14 cellular contexts compared by ENCODE assay signal in the genomic region with DNA sequence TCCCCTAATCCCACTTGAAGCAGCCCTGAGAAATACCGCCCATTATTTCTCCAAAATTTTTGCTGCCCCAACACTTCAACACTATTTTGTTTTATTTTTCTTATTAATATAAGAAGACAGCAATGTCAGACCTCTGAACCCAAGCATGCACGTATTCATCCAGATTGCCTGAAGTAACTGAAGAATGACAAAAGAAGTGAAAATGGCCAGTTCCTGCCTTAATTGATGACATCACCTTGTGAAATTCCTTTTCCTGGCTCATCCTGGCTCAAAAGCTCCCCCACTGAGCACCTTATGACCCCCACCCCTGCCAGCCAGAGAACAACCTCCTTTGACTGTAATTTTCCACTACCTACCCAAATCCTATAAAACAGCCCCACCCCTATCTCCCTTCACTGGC. TPM values are rescaled to one million over a fixed set of nuclear protein-coding genes. Genes with fewer than 3 reads are reported as not detected.
A peak's percentile ranks its signal among the peaks of the same experiment; 100 is the strongest.
DNase-seq lines count a peak whose midpoint lies in the region; ATAC-seq, FAIRE-seq and TF ChIP-seq lines count a peak whose summit lies in the region.
"Not testable (repeated sequence)": the region's sequence is repeated elsewhere in the genome, so short reads cannot be mapped to it uniquely, and the experiment has no call there.
"Had no signal": no experiment of that assay in that cellular context is flagged by ENCODE, and none has a peak within 500 bp of the region (broad histone marks: within the 10 kb centered on the region; RNA-seq: fewer than 3 reads in every experiment).

No MANE protein-coding gene starts in this region.

- not testable (repeated sequence) for H3K23ac ChIP-seq in H1 (ENCODE audit: insufficient read length)

- peak overlapping the region; percentile 60; the same call in 1 of the 2 replicates for H3K27ac Mint-ChIP-seq in GM23338
- peak overlapping the region; percentile 36 for H3K27ac Mint-ChIP-seq in endothelial cell (ENCODE audit: unreplicated experiment)

- not testable (repeated sequence) for H4K91ac ChIP-seq in H1 (replicated peaks; ENCODE audit: insufficient read length, low read length)

- not testable (repeated sequence) for H3K56ac ChIP-seq in H1 (replicated peaks; ENCODE audit: insufficient read length, low read depth, low read length)

- POLR2A ChIA-PET in HEK293 (lab: Yijun Ruan, JAX); HepG2 (lab: Yijun Ruan, JAX): not testable (repeated sequence)
- POLR2A ChIA-PET in H1 (lab: Charles Lee; ENCODE audit: partially characterized antibody) = interaction anchor here (1.7 kb wide), 1 partner anchor 129 kb away, joined by 6 read pairs; no protein-coding TSS in a partner anchor

- not testable (repeated sequence) for H2BK20ac ChIP-seq in H1 (ENCODE audit: low read length)

- H3K4me3 Mint-ChIP-seq in GM23338; endothelial cell (ENCODE audit: unreplicated experiment): not testable (repeated sequence)

- not testable (repeated sequence) for TF ChIP-seq CTCF in GM23338 (conservative IDR thresholded peaks at IDR 0.05; ENCODE audit: low read depth in 2 of 2); HEK293 (tag by site-specific recombination; IDR thresholded peaks at IDR 0.05); H1 (IDR thresholded peaks at IDR 0.05; ENCODE audit: control extremely low read depth in 1 of 3, insufficient read depth in 1 of 3, low read depth in 1 of 3, low read length in 3 of 3); endothelial cell (IDR thresholded peaks at IDR 0.05; ENCODE audit: unreplicated experiment); HepG2 (CRISPR knock-in tag; IDR thresholded peaks at IDR 0.05)

- TF ChIP-seq POLR2A in H1 (IDR thresholded peaks at IDR 0.05; ENCODE audit: control extremely low read depth in 1 of 2, low read depth in 2 of 2, low read length in 2 of 2); HepG2 (IDR thresholded peaks at IDR 0.05; ENCODE audit: insufficient read depth in 1 of 2, low read depth in 2 of 2, low read length in 2 of 2): not testable (repeated sequence)

- TF ChIP-seq RAD21 in H1 (IDR thresholded peaks at IDR 0.05 in 1 of 2, conservative IDR thresholded peaks at IDR 0.05 in 1 of 2; ENCODE audit: low read depth in 2 of 2, low read length in 2 of 2); HepG2 (CRISPR knock-in tag; IDR thresholded peaks at IDR 0.05): not testable (repeated sequence)

- not testable (repeated sequence) for H3K18ac ChIP-seq in H1 (ENCODE audit: extremely low read depth, low read length)

- not testable (repeated sequence) for H3K4me3 ChIP-seq in GM23338; HEK293 (ENCODE audit: low read depth, low read length); HUES64 (ENCODE audit: low read length); H1 (ENCODE audit: extremely low read depth in 1 of 4, insufficient read depth in 2 of 4, low read depth in 3 of 4, low read length in 4 of 4); HepG2 (replicated peaks in 1 of 3; ENCODE audit: insufficient read depth in 1 of 3, low read depth in 2 of 3, low read length in 3 of 3)

- not testable (repeated sequence) for BruUV-seq in HepG2 (replicated peaks; lab: Mats Ljungman, UMichigan)

- TF ChIP-seq EP300 in H1 (IDR thresholded peaks at IDR 0.05; ENCODE audit: borderline replicate concordance in 1 of 2, low read depth in 2 of 2, low read length in 2 of 2); HepG2 (IDR thresholded peaks at IDR 0.05; ENCODE audit: low read depth in 2 of 2, low read length in 2 of 2); HepG2 (CRISPR knock-in tag; IDR thresholded peaks at IDR 0.05; ENCODE audit: borderline replicate concordance): not testable (repeated sequence)

- H3K14ac ChIP-seq in H1 (ENCODE audit: insufficient read length) = not testable (repeated sequence)

- H3K4ac ChIP-seq in H1 (replicated peaks; ENCODE audit: insufficient read length, low read depth, low read length) = not testable (repeated sequence)

- H2AK5ac ChIP-seq in H1 (ENCODE audit: low read depth, low read length) = not testable (repeated sequence)

- H3K4me2 ChIP-seq in GM23338; H1 (ENCODE audit: insufficient read depth in 1 of 2, low read depth in 2 of 2, low read length in 2 of 2); HepG2 (ENCODE audit: low read depth, low read length): not testable (repeated sequence)

- not testable (repeated sequence) for H3K4me1 Mint-ChIP-seq in GM23338; endothelial cell (ENCODE audit: unreplicated experiment)

- H3K79me1 ChIP-seq in H1 (ENCODE audit: low read depth, low read length) = not testable (repeated sequence)

- H3K4me1 ChIP-seq in GM23338 (ENCODE audit: insufficient read depth) (peaks cover 15% of the 10 kb centered on the region; the same call in 1 of the 2 replicates), HUES64 (ENCODE audit: insufficient read depth, low read length) (peaks cover 13% of the 10 kb centered on the region)
- not testable (repeated sequence) for H3K4me1 ChIP-seq in HEK293 (ENCODE audit: control insufficient read depth, insufficient read depth, low read length); H1 (replicated peaks in 1 of 4; ENCODE audit: control insufficient read depth in 3 of 4, insufficient read depth in 4 of 4, low read length in 3 of 4); HepG2 (ENCODE audit: insufficient read depth, low read length)

- H3K36me3 ChIP-seq in GM23338 (ENCODE audit: insufficient read depth); HEK293 (ENCODE audit: control insufficient read depth in 2 of 2, insufficient read depth in 1 of 2, low read length in 2 of 2); HUES64 (ENCODE audit: insufficient read depth, low read length); H1 (ENCODE audit: control insufficient read depth in 2 of 4, insufficient read depth in 4 of 4, low read length in 3 of 4); HepG2 (replicated peaks in 1 of 2; ENCODE audit: control insufficient read depth in 1 of 2, insufficient read depth in 2 of 2, low read length in 2 of 2): not testable (repeated sequence)

- FAIRE-seq in H1 (lab: Jason Lieb, UNC) = peak; percentile 28
- not testable (repeated sequence) for FAIRE-seq in HepG2 (lab: Jason Lieb, UNC)

- H2BK15ac ChIP-seq in H1 (ENCODE audit: low read length) = not testable (repeated sequence)

- H2AFZ ChIP-seq in GM23338; H1 (ENCODE audit: low read length); HepG2 (ENCODE audit: low read length): not testable (repeated sequence)

- in situ Hi-C loops in HepG2 (cut with HindIII; ENCODE audit: extremely low pct_ligation_motif_present, low pct_unique_long_range_greater_than_20kb) = not testable (repeated sequence)

- not testable (repeated sequence) for H3K36me3 Mint-ChIP-seq in GM23338 (ENCODE audit: low read depth)
- H3K36me3 Mint-ChIP-seq in endothelial cell (ENCODE audit: low read depth, unreplicated experiment) = peaks cover 15% of the 10 kb centered on the region

- not testable (repeated sequence) for H4K20me1 ChIP-seq in GM23338 (replicated peaks; ENCODE audit: insufficient read depth); H1 (replicated peaks in 1 of 2; ENCODE audit: control insufficient read depth in 1 of 2, insufficient read depth in 2 of 2, low read length in 2 of 2); HepG2 (ENCODE audit: insufficient read depth, low read length)

- WGBS in HUES64 = 55% methylated on average over 2 of the region's 2 CpGs
- 71% methylated on average over 2 of the region's 2 CpGs; no CpG with 5 or more reads in 1 of the 2 experiments for WGBS in H1 (ENCODE audit: extremely low coverage in 1 of 2, insufficient coverage in 1 of 2, insufficient read length in 1 of 2, insufficient replicate concordance in 2 of 2, low coverage in 1 of 2, low lambda C conversion rate in 2 of 2, missing lambda C conversion rate in 1 of 2), 2 experiments
- WGBS in HepG2 (ENCODE audit: low lambda C conversion rate) = 20% methylated on average over 2 of the region's 2 CpGs

- H3F3A ChIP-seq in GM23338 (replicated peaks; ENCODE audit: low read depth) = not testable (repeated sequence)

- H3K9ac ChIP-seq in HUES64 (ENCODE audit: low read depth, low read length); H1 (replicated peaks in 1 of 4; ENCODE audit: extremely low read depth in 1 of 4, low read depth in 3 of 4, low read length in 3 of 4); HepG2 (ENCODE audit: insufficient read depth, low read depth, low read length): not testable (repeated sequence)

- not testable (repeated sequence) for H3K9me3 Mint-ChIP-seq in GM23338
- peaks cover 11% of the 10 kb centered on the region for H3K9me3 Mint-ChIP-seq in endothelial cell (ENCODE audit: unreplicated experiment)

- not testable (repeated sequence) for H2BK5ac ChIP-seq in H1 (ENCODE audit: low read depth, low read length)

- peaks cover 21% of the 10 kb centered on the region for H3K9me2 ChIP-seq in GM23338 (ENCODE audit: insufficient read depth)

- CTCF ChIA-PET in HEK293 (lab: Yijun Ruan, JAX); H1 (lab: Charles Lee; ENCODE audit: partially characterized antibody); HepG2 (lab: Yijun Ruan, JAX; ENCODE audit: low intra/inter-chr PET ratio, low total read pairs): not testable (repeated sequence)

- not testable (repeated sequence) for H3K23me2 ChIP-seq in H1 (ENCODE audit: low read depth, low read length)

- not testable (repeated sequence) for H4K5ac ChIP-seq in H1 (ENCODE audit: insufficient read length, low read depth, low read length)

- intact Hi-C loops in HepG2 (cut with micrococcal nuclease; ENCODE audit: unreplicated experiment) = not testable (repeated sequence)

- peak; percentile 35 for DNase-seq in GM23338 (ENCODE audit: low spot score)
- peak; percentile 30 for DNase-seq in NCI-H82 (lab: John Stamatoyannopoulos, UW)
- peak; percentile 13 to 46 for DNase-seq in H1 (ENCODE audit: low read depth in 1 of 2, low spot score in 2 of 2)
- not testable (repeated sequence) for DNase-seq in endothelial cell (ENCODE audit: low spot score); HepG2 (ENCODE audit: low spot score)

- not testable (repeated sequence) for H4K8ac ChIP-seq in H1 (ENCODE audit: extremely low read depth, insufficient read depth, low read length)

- H3K27me3 Mint-ChIP-seq in GM23338 (ENCODE audit: insufficient read depth, low read depth, poor library complexity); endothelial cell (ENCODE audit: unreplicated experiment): not testable (repeated sequence)

- peak overlapping the region; percentile 83; the same call in 1 of the 2 replicates for H3K27ac ChIP-seq in GM23338 (ENCODE audit: low read depth)
- H3K27ac ChIP-seq in HEK293 (ENCODE audit: extremely low read depth, low read depth, low read length); H1 (ENCODE audit: low read depth, low read length); HepG2 (ENCODE audit: extremely low read length, insufficient read depth, low read length): not testable (repeated sequence)
- peak overlapping the region; percentile 30; the same call in 1 of the 2 replicates for H3K27ac ChIP-seq in HUES64 (ENCODE audit: low read depth, low read length)

- not testable (repeated sequence) for H2BK12ac ChIP-seq in H1 (ENCODE audit: low read depth, low read length)

- not testable (repeated sequence) for ATAC-seq in GM23338, HepG2

- not testable (repeated sequence) for H3K9me3 ChIP-seq in HEK293 (ENCODE audit: control insufficient read depth, insufficient read depth, low read depth, low read length); HUES64 (ENCODE audit: insufficient read depth, low read depth, low read length); H1 (ENCODE audit: insufficient read depth in 2 of 2, low read depth in 1 of 2, low read length in 1 of 2); HepG2 (ENCODE audit: low read length)

- not testable (repeated sequence) for H3K27me3 ChIP-seq in GM23338 (ENCODE audit: insufficient read depth); HUES64 (ENCODE audit: insufficient read depth, low read length); H1 (replicated peaks in 1 of 4; ENCODE audit: control insufficient read depth in 3 of 4, extremely low read depth in 1 of 4, insufficient read depth in 3 of 4, low read length in 3 of 4); HepG2 (ENCODE audit: control insufficient read depth in 1 of 2, insufficient read depth in 2 of 2, low read length in 2 of 2)

- not testable (repeated sequence) for H3K79me2 ChIP-seq in GM23338 (replicated peaks; ENCODE audit: insufficient read depth); H1 (ENCODE audit: control insufficient read depth in 1 of 2, insufficient read depth in 2 of 2, low read length in 2 of 2); HepG2 (ENCODE audit: insufficient read depth, low read length)

- not testable (repeated sequence) for H2BK120ac ChIP-seq in H1 (replicated peaks; ENCODE audit: low read depth, low read length)

RNA-seq across cellular contexts. Expression of a gene that starts 29.8 kb away (rescaled TPM):
- total RNA-seq in GM23338 (2014; rRNA removed; shearing (Covaris generic)) = not detected in 2 replicates
- polyA plus RNA-seq in GM23338 (2016; fragmentation: Nextera tagmentation; extraction: Ambion mirVana) = not detected in 2 replicates
- not detected for polyA plus RNA-seq in HUES64 (2013, experiment 1 of 2)
- polyA plus RNA-seq in HUES64 (2013, experiment 2 of 2) = not detected
- not detected in 2 replicates for total RNA-seq in H1 (2021; fragmentation: NEBNext Ultra II Directional; extraction: Animal tissue kit (Norgen Biotek cat#: 25700))
- not detected in 2 replicates for polyA plus RNA-seq in H1 (2011; rRNA removed)
- not detected for polyA plus RNA-seq in H1 (2011; cell fraction: cytosol; rRNA removed)
- polyA plus RNA-seq in H1 (2011; cell fraction: nucleus; rRNA removed) = not detected
- not detected in 4 replicates for polyA plus RNA-seq in H1 (2012, experiment 1 of 2)
- polyA plus RNA-seq in H1 (2012, experiment 2 of 2) = not detected
- polyA plus RNA-seq in H1 (2013, experiment 1 of 2) = not detected
- not detected for polyA plus RNA-seq in H1 (2013, experiment 2 of 2)
- not detected in 2 replicates for polyA minus RNA-seq in H1 (2011; rRNA and poly(A)+ RNA removed)
- not detected for polyA minus RNA-seq in H1 (2011; cell fraction: cytosol; rRNA and poly(A)+ RNA removed)
- not detected for polyA minus RNA-seq in H1 (2011; cell fraction: nucleus; rRNA and poly(A)+ RNA removed)
- total RNA-seq in endothelial cell (ENCODE audit: unreplicated experiment) = not detected
- total RNA-seq in HepG2 (2016; rRNA removed; fragmentation: Illumina TruSeq; extraction: Trizol) = not detected in 2 replicates
- not detected in 2 replicates for total RNA-seq in HepG2 (2016; cell fraction: cytosol; rRNA removed; fragmentation: Illumina TruSeq; extraction: Trizol; ENCODE audit: low read depth)
- total RNA-seq in HepG2 (2016; cell fraction: insoluble cytoplasmic fraction; rRNA removed; fragmentation: Illumina TruSeq; extraction: Trizol) = not detected in 2 replicates
- not detected in 2 replicates for total RNA-seq in HepG2 (2016; cell fraction: membrane; rRNA removed; fragmentation: Illumina TruSeq; extraction: Trizol)
- total RNA-seq in HepG2 (2016; cell fraction: nucleus; rRNA removed; fragmentation: Illumina TruSeq; extraction: Trizol) = not detected in 2 replicates
- not detected in 2 replicates for polyA plus RNA-seq in HepG2 (2011; rRNA removed)
- polyA plus RNA-seq in HepG2 (2011; cell fraction: cytosol; rRNA removed) = not detected in 2 replicates
- polyA plus RNA-seq in HepG2 (2011; cell fraction: nucleus; rRNA removed) = not detected in 2 replicates
- not detected in 2 replicates for polyA plus RNA-seq in HepG2 (2012)
- polyA plus RNA-seq in HepG2 (2016; cell fraction: cytosol; fragmentation: Illumina TruSeq; extraction: Trizol; ENCODE audit: low read depth) = not detected in 2 replicates
- polyA plus RNA-seq in HepG2 (2016; cell fraction: insoluble cytoplasmic fraction; fragmentation: Illumina TruSeq; extraction: Trizol; ENCODE audit: low read depth) = not detected in 2 replicates
- polyA plus RNA-seq in HepG2 (2016; cell fraction: membrane; fragmentation: Illumina TruSeq; extraction: Trizol; ENCODE audit: low read depth) = not detected in 2 replicates
- polyA plus RNA-seq in HepG2 (2016; cell fraction: nucleus; fragmentation: Illumina TruSeq; extraction: Trizol; ENCODE audit: insufficient read depth, low read depth) = not detected in 2 replicates
- not detected in 2 replicates for polyA minus RNA-seq in HepG2 (2011; rRNA and poly(A)+ RNA removed; ENCODE audit: low replicate concordance)
- polyA minus RNA-seq in HepG2 (2011; cell fraction: cytosol; rRNA and poly(A)+ RNA removed) = not detected in 2 replicates
- polyA minus RNA-seq in HepG2 (2011; cell fraction: nucleus; rRNA and poly(A)+ RNA removed) = not detected in 2 replicates
- total RNA-seq: A673; CD4-positive, alpha-beta memory T cell; CD4-positive, CD25-positive, alpha-beta regulatory T cell; CD8-positive, alpha-beta memory T cell; Daoy had no signal
- polyA plus RNA-seq: AG04450; CD14-positive monocyte; CD4-positive, alpha-beta memory T cell; CD4-positive, CD25-positive, alpha-beta regulatory T cell; CD8-positive, alpha-beta memory T cell had no signal

RNA-seq across cellular contexts. Expression of a gene that starts 49.0 kb away (rescaled TPM):
- total RNA-seq in GM23338 (2014; rRNA removed; shearing (Covaris generic)) = not detected in 2 replicates
- polyA plus RNA-seq in GM23338 (2016; fragmentation: Nextera tagmentation; extraction: Ambion mirVana) (0.05 TPM in 1 of 2 replicates, not detected in the other), H1 (2011; rRNA removed) (not detected in 2 replicates), HepG2 (2011; rRNA removed) (not detected in 2 replicates)
- not detected for polyA plus RNA-seq in HUES64 (2013, experiment 1 of 2)
- polyA plus RNA-seq in HUES64 (2013, experiment 2 of 2) = not detected
- total RNA-seq in H1 (2021; fragmentation: NEBNext Ultra II Directional; extraction: Animal tissue kit (Norgen Biotek cat#: 25700)) = not detected in 2 replicates
- polyA plus RNA-seq in H1 (2011; cell fraction: cytosol; rRNA removed) = not detected
- not detected for polyA plus RNA-seq in H1 (2011; cell fraction: nucleus; rRNA removed)
- polyA plus RNA-seq in H1 (2012, experiment 1 of 2) = not detected in 4 replicates
- not detected for polyA plus RNA-seq in H1 (2012, experiment 2 of 2)
- polyA plus RNA-seq in H1 (2013, experiment 1 of 2) = not detected
- polyA plus RNA-seq in H1 (2013, experiment 2 of 2) = not detected
- not detected in 2 replicates for polyA minus RNA-seq in H1 (2011; rRNA and poly(A)+ RNA removed)
- polyA minus RNA-seq in H1 (2011; cell fraction: cytosol; rRNA and poly(A)+ RNA removed) = not detected
- polyA minus RNA-seq in H1 (2011; cell fraction: nucleus; rRNA and poly(A)+ RNA removed) = not detected
- total RNA-seq in endothelial cell (ENCODE audit: unreplicated experiment) (not detected), HepG2 (2016; rRNA removed; fragmentation: Illumina TruSeq; extraction: Trizol) (not detected in 2 replicates)
- total RNA-seq in HepG2 (2016; cell fraction: cytosol; rRNA removed; fragmentation: Illumina TruSeq; extraction: Trizol; ENCODE audit: low read depth) = not detected in 2 replicates
- total RNA-seq in HepG2 (2016; cell fraction: insoluble cytoplasmic fraction; rRNA removed; fragmentation: Illumina TruSeq; extraction: Trizol) = not detected in 2 replicates
- not detected in 2 replicates for total RNA-seq in HepG2 (2016; cell fraction: membrane; rRNA removed; fragmentation: Illumina TruSeq; extraction: Trizol)
- total RNA-seq in HepG2 (2016; cell fraction: nucleus; rRNA removed; fragmentation: Illumina TruSeq; extraction: Trizol) = not detected in 2 replicates
- not detected in 2 replicates for polyA plus RNA-seq in HepG2 (2011; cell fraction: cytosol; rRNA removed)
- polyA plus RNA-seq in HepG2 (2011; cell fraction: nucleus; rRNA removed) = not detected in 2 replicates
- polyA plus RNA-seq in HepG2 (2012) = not detected in 2 replicates
- polyA plus RNA-seq in HepG2 (2016; cell fraction: cytosol; fragmentation: Illumina TruSeq; extraction: Trizol; ENCODE audit: low read depth) = not detected in 2 replicates
- polyA plus RNA-seq in HepG2 (2016; cell fraction: insoluble cytoplasmic fraction; fragmentation: Illumina TruSeq; extraction: Trizol; ENCODE audit: low read depth) = not detected in 2 replicates
- polyA plus RNA-seq in HepG2 (2016; cell fraction: membrane; fragmentation: Illumina TruSeq; extraction: Trizol; ENCODE audit: low read depth) = not detected in 2 replicates
- polyA plus RNA-seq in HepG2 (2016; cell fraction: nucleus; fragmentation: Illumina TruSeq; extraction: Trizol; ENCODE audit: insufficient read depth, low read depth) = not detected in 2 replicates
- not detected in 2 replicates for polyA minus RNA-seq in HepG2 (2011; rRNA and poly(A)+ RNA removed; ENCODE audit: low replicate concordance)
- not detected in 2 replicates for polyA minus RNA-seq in HepG2 (2011; cell fraction: cytosol; rRNA and poly(A)+ RNA removed)
- not detected in 2 replicates for polyA minus RNA-seq in HepG2 (2011; cell fraction: nucleus; rRNA and poly(A)+ RNA removed)
- total RNA-seq: A673; CD4-positive, alpha-beta memory T cell; CD4-positive, CD25-positive, alpha-beta regulatory T cell; CD8-positive, alpha-beta memory T cell; Daoy had no signal
- polyA plus RNA-seq: AG04450; CD14-positive monocyte; CD4-positive, alpha-beta memory T cell; CD4-positive, CD25-positive, alpha-beta regulatory T cell; CD8-positive, alpha-beta memory T cell had no signal
